ENCODE assay signal across 8 cellular contexts in genomic region chr5:138032572-138033274, GRCh38. TPM values are rescaled to one million over a fixed set of nuclear protein-coding genes. Genes with fewer than 3 reads are reported as not detected.
DNase-seq lines count a peak whose midpoint lies in the region; ATAC-seq lines count a peak whose summit lies in the region.

Gene FAM13B (minus strand): TSS chr5:138033079. CDS start chr5:138019111, 13,968 bp downstream.

- no peaks in the 10 kb centered on the region for H3K36me3 ChIP-seq in mucosa of stomach (ENCODE audit: control insufficient read depth, insufficient read depth, low read length)

- H3K9ac ChIP-seq in mucosa of stomach (ENCODE audit: low read length), result peak within 1 kb of the TSS; percentile 97

- peak; percentile 36 for ATAC-seq in GM21367 (IDR thresholded peaks at IDR 0.05; ENCODE audit: unreplicated experiment)

- DNase-seq in COR-L47 (lab: John Stamatoyannopoulos, UW) (peak; percentile 65), HT-29 (ENCODE audit: low spot score) (peak; percentile 77), OCI-M1 (lab: John Stamatoyannopoulos, UW) (peak; percentile 92), activated T-cell treated with anti-CD3 and anti-CD28 coated beads for 24 hours (ENCODE audit: low read depth) (peak; percentile 66), epithelial cell of prostate (ENCODE audit: low read depth, low spot score) (no peak)
- peak; percentile 60 for DNase-seq in stimulated activated CD8-positive, alpha-beta memory T cell treated with anti-CD3 and anti-CD28 coated beads, Interleukin-7, amount 100 ng/mL, for 24 hours (ENCODE audit: low read depth)

- H3K9me3 ChIP-seq in mucosa of stomach (ENCODE audit: control insufficient read depth, low read length), result no peaks in the 10 kb centered on the region

- H3K4me1 ChIP-seq in mucosa of stomach (ENCODE audit: control insufficient read depth, insufficient read depth, low read length), result no peaks in the 10 kb centered on the region

- peak within 1 kb of the TSS; percentile 83 for H3K4me3 ChIP-seq in mucosa of stomach (ENCODE audit: low read length)

- peak within 1 kb of the TSS; percentile 97 for H3K27ac ChIP-seq in epithelial cell of prostate

- H3K27me3 ChIP-seq in mucosa of stomach (ENCODE audit: control insufficient read depth, insufficient read depth, low read length), result no peaks in the 10 kb centered on the region

RNA-seq across cellular contexts. Expression of gene FAM13B, which starts in this region (rescaled TPM):
- 6.6 and 15.2 TPM in 2 replicates for total RNA-seq in HT-29 (2014; rRNA removed; shearing (Covaris generic))
